30 cellular contexts compared by ENCODE assay signal in the genomic region with DNA sequence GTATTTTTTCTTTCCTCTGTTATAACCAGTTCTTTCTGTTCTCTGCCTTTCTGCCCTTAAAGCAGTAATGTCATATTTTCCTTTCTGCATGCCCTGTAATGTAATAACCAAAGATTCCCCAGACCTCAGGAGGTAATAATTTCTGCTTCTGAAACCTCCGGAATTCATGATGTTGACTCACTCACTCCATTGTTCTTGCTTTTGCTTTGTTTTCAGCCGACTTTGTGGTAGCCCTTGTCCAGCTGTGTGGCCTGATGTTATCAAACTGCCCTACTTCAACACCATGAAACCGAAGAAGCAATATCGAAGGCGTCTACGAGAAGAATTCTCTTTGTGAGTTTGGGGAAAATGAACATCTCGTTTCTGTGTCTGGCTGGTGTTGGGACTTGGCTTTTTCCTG. TPM values are rescaled to one million over a fixed set of nuclear protein-coding genes. Genes with fewer than 3 reads are reported as not detected.
DNase-seq lines count a peak whose midpoint lies in the region; ATAC-seq, FAIRE-seq and TF ChIP-seq lines count a peak whose summit lies in the region.
"Had no signal": no experiment of that assay in that cellular context is flagged by ENCODE, and none has a peak within 500 bp of the region (broad histone marks: within the 10 kb centered on the region; RNA-seq: fewer than 3 reads in every experiment).

No MANE protein-coding gene starts in this region.

- in situ Hi-C loops in GM23248 (cut with MboI) = no loop called here

- CTCF ChIA-PET in endothelial cell of umbilical vein (lab: Charles Lee) = interaction anchor here (0.9 to 1.2 kb wide), 3 partner anchors 59 to 106 kb away, joined by 3 to 4 read pairs (median 4); no protein-coding TSS in a partner anchor

- H3K4me3 ChIP-seq in GM23248 = no peak overlapping the region
- no peak overlapping the region for H3K4me3 ChIP-seq in endothelial cell of umbilical vein (replicated peaks in 1 of 3; ENCODE audit: insufficient read depth in 1 of 3, low read depth in 1 of 3, low read length in 3 of 3)
- no peak overlapping the region for H3K4me3 ChIP-seq in neural progenitor cell
- H3K4me3 ChIP-seq: skin epidermis had no signal

- FAIRE-seq in endothelial cell of umbilical vein (lab: Jason Lieb, UNC) = peak; percentile 96
- FAIRE-seq: colon, GM19239, HepG2 had no signal

- H3K9ac ChIP-seq in GM23248 (no peak overlapping the region), endothelial cell of umbilical vein (replicated peaks; ENCODE audit: extremely low read depth, insufficient read depth, low read length) (peak overlapping the region; percentile 86), neural progenitor cell (no peak overlapping the region)

- POLR2A ChIA-PET in endothelial cell of umbilical vein (lab: Charles Lee) = no interaction called here

- intact Hi-C loops in endothelial cell of umbilical vein (cut with micrococcal nuclease) = no loop called here

- no peak for TF ChIP-seq POLR2A in endothelial cell of umbilical vein (IDR thresholded peaks at IDR 0.05; ENCODE audit: low read depth, low read length)

- H3K27ac ChIP-seq in GM23248 (no peak overlapping the region), endothelial cell of umbilical vein (ENCODE audit: insufficient read depth, low read depth, low read length) (peak overlapping the region; percentile 94), neural progenitor cell (no peak overlapping the region)
- H3K27ac ChIP-seq: HL-60, skin epidermis had no signal

- peak; percentile 28 for DNase-seq in GM23248
- peak; percentile 61 for DNase-seq in SW480 (ENCODE audit: low spot score)
- peak; percentile 96 for DNase-seq in endothelial cell of umbilical vein (ENCODE audit: low read depth, low spot score)
- DNase-seq in neural progenitor cell (ENCODE audit: low spot score) = no peak
- no peak for DNase-seq in SW 1271 (lab: John Stamatoyannopoulos, UW)
- DNase-seq in effector memory CD8-positive, alpha-beta T cell = no peak
- DNase-seq in DMS79 (lab: John Stamatoyannopoulos, UW) = no peak
- DNase-seq: activated CD4-positive, alpha-beta T cell treated with anti-CD3 and anti-CD28 coated beads for 36 hours; activated CD8-positive, alpha-beta T cell treated with anti-CD3 and anti-CD28 coated beads, Interleukin-2, amount 10 ng/mL, durations not matched to agents 7 days and 5 days; activated effector memory CD4-positive, alpha-beta T cell treated with Interleukin-2 at 50 U/mL for 16 hours; activated naive CD8-positive, alpha-beta T cell treated with anti-CD3 and anti-CD28 coated beads, Interleukin-2, amount 10 ng/mL, durations not matched to agents 7 days and 5 days; C1 segment of cervical spinal cord; COR-L47; DMS53; GDM1; HCEC 1CT; Kasumi-1; left ventricle myocardium superior; midbrain; naive thymus-derived CD4-positive, alpha-beta T cell; occipital lobe; OCI-M1; trophoblast cell had no signal

- H3K27me3 ChIP-seq in GM23248 (replicated peaks; ENCODE audit: insufficient read depth) (no peaks in the 10 kb centered on the region), endothelial cell of umbilical vein (ENCODE audit: control insufficient read depth in 2 of 2, insufficient read depth in 2 of 2, low read length in 2 of 2) (no peaks in the 10 kb centered on the region), neural progenitor cell (no peaks in the 10 kb centered on the region)

- dilution Hi-C loops in endothelial cell of umbilical vein (cut with MboI; ENCODE audit: extremely low pct_ligation_motif_present, low sequenced_read_pairs) = no loop called here

- H3K36me3 ChIP-seq in GM23248 (ENCODE audit: low read depth) = peaks cover 74% of the 10 kb centered on the region
- peaks cover 9 to 17% of the 10 kb centered on the region in 2 experiments for H3K36me3 ChIP-seq in endothelial cell of umbilical vein (ENCODE audit: control insufficient read depth in 2 of 2, extremely low read depth in 1 of 2, insufficient read depth in 2 of 2, low read length in 2 of 2)
- H3K36me3 ChIP-seq in neural progenitor cell = peaks cover 16% of the 10 kb centered on the region

- no peaks in the 10 kb centered on the region for H3K9me2 ChIP-seq in GM23248 (ENCODE audit: insufficient read depth)

- peaks cover 13% of the 10 kb centered on the region; the same call in 1 of the 2 replicates for H3F3A ChIP-seq in GM23248 (ENCODE audit: insufficient read depth)
- no peaks in the 10 kb centered on the region for H3F3A ChIP-seq in neural progenitor cell (ENCODE audit: low read depth)

- 85 to 86% methylated on average over 7 of the region's 7 CpGs for WGBS in GM23248 (ENCODE audit: low coverage in 1 of 2, low lambda C conversion rate in 2 of 2, missing lambda C conversion rate in 2 of 2), 2 experiments

- no peaks in the 10 kb centered on the region for H3K9me1 ChIP-seq in endothelial cell of umbilical vein (replicated peaks; ENCODE audit: control insufficient read depth, extremely low read depth, insufficient read depth, low read length)

- H4K20me1 ChIP-seq in GM23248 (ENCODE audit: insufficient read depth) (no peaks in the 10 kb centered on the region), endothelial cell of umbilical vein (replicated peaks; ENCODE audit: control insufficient read depth, extremely low read depth, insufficient read depth, low read length) (no peaks in the 10 kb centered on the region), neural progenitor cell (ENCODE audit: low read depth) (no peaks in the 10 kb centered on the region)

- TF ChIP-seq CTCF in endothelial cell of umbilical vein (IDR thresholded peaks at IDR 0.05; ENCODE audit: extremely low read depth in 1 of 2, insufficient read depth in 1 of 2, low read depth in 1 of 2, low read length in 2 of 2) (no peak), neural progenitor cell (IDR thresholded peaks at IDR 0.05) (no peak)

- peaks cover 16% of the 10 kb centered on the region for H3K36me3 Mint-ChIP-seq in neural progenitor cell
- peaks cover 97% of the 10 kb centered on the region for H3K36me3 Mint-ChIP-seq in effector memory CD8-positive, alpha-beta T cell (ENCODE audit: insufficient read depth)

- no peaks in the 10 kb centered on the region for H3K9me3 ChIP-seq in GM23248 (ENCODE audit: low read depth)
- H3K9me3 ChIP-seq in endothelial cell of umbilical vein (replicated peaks; ENCODE audit: control insufficient read depth, insufficient read depth, low read length) = no peaks in the 10 kb centered on the region
- no peaks in the 10 kb centered on the region for H3K9me3 ChIP-seq in neural progenitor cell (ENCODE audit: low read depth)

- H3K4me1 Mint-ChIP-seq in neural progenitor cell = no peaks in the 10 kb centered on the region
- H3K4me1 Mint-ChIP-seq in effector memory CD8-positive, alpha-beta T cell (ENCODE audit: low read depth in 2 of 2) = no peaks in the 10 kb centered on the region
- H3K4me1 Mint-ChIP-seq: activated naive CD8-positive, alpha-beta T cell treated with anti-CD3 and anti-CD28 coated beads, Interleukin-2, amount 10 ng/mL, durations not matched to agents 7 days and 5 days had no signal

- H2AFZ ChIP-seq in GM23248 (no peak overlapping the region), endothelial cell of umbilical vein (ENCODE audit: low read depth, low read length) (no peak overlapping the region), neural progenitor cell (replicated peaks) (no peak overlapping the region)

- no TSS peak for BruUV-seq in endothelial cell of umbilical vein (replicated peaks; lab: Mats Ljungman, UMichigan)

- H3K4me1 ChIP-seq in GM23248 (ENCODE audit: insufficient read depth) = no peaks in the 10 kb centered on the region
- peaks cover 14% of the 10 kb centered on the region for H3K4me1 ChIP-seq in endothelial cell of umbilical vein (ENCODE audit: control insufficient read depth, extremely low read depth, insufficient read depth, low read length)
- H3K4me1 ChIP-seq in neural progenitor cell = no peaks in the 10 kb centered on the region

- no peak overlapping the region for H3K4me3 Mint-ChIP-seq in neural progenitor cell
- H3K4me3 Mint-ChIP-seq in effector memory CD8-positive, alpha-beta T cell = no peak overlapping the region
- H3K4me3 Mint-ChIP-seq: activated CD4-positive, alpha-beta T cell treated with anti-CD3 and anti-CD28 coated beads for 36 hours; activated CD8-positive, alpha-beta T cell treated with anti-CD3 and anti-CD28 coated beads, Interleukin-2, amount 10 ng/mL, durations not matched to agents 7 days and 5 days; activated naive CD8-positive, alpha-beta T cell treated with anti-CD3 and anti-CD28 coated beads, Interleukin-2, amount 10 ng/mL, durations not matched to agents 7 days and 5 days; brain; naive thymus-derived CD4-positive, alpha-beta T cell had no signal

- H3K27ac Mint-ChIP-seq in neural progenitor cell = peak overlapping the region; percentile 31
- H3K27ac Mint-ChIP-seq in effector memory CD8-positive, alpha-beta T cell = no peak overlapping the region
- H3K27ac Mint-ChIP-seq: activated CD4-positive, alpha-beta T cell treated with anti-CD3 and anti-CD28 coated beads for 36 hours; activated CD8-positive, alpha-beta T cell treated with anti-CD3 and anti-CD28 coated beads, Interleukin-2, amount 10 ng/mL, durations not matched to agents 7 days and 5 days; activated naive CD8-positive, alpha-beta T cell treated with anti-CD3 and anti-CD28 coated beads, Interleukin-2, amount 10 ng/mL, durations not matched to agents 7 days and 5 days; brain; naive thymus-derived CD4-positive, alpha-beta T cell had no signal

- peaks cover 10% of the 10 kb centered on the region; the same call in 1 of the 2 replicates for H3K79me2 ChIP-seq in GM23248 (ENCODE audit: insufficient read depth)
- H3K79me2 ChIP-seq in endothelial cell of umbilical vein (ENCODE audit: control insufficient read depth, insufficient read depth, low read length) = no peaks in the 10 kb centered on the region
- H3K79me2 ChIP-seq in neural progenitor cell (ENCODE audit: low read depth) = no peaks in the 10 kb centered on the region

- H3K4me2 ChIP-seq in GM23248 (ENCODE audit: unreplicated experiment) = no peak overlapping the region
- H3K4me2 ChIP-seq in endothelial cell of umbilical vein (ENCODE audit: insufficient read depth, low read length) = peak overlapping the region; percentile 77
- H3K4me2 ChIP-seq in neural progenitor cell = no peak overlapping the region

- H3K27me3 Mint-ChIP-seq in neural progenitor cell (ENCODE audit: insufficient read depth, low read depth) = no peaks in the 10 kb centered on the region
- H3K27me3 Mint-ChIP-seq in effector memory CD8-positive, alpha-beta T cell = no peaks in the 10 kb centered on the region
- H3K27me3 Mint-ChIP-seq: activated CD4-positive, alpha-beta T cell treated with anti-CD3 and anti-CD28 coated beads for 36 hours; activated naive CD8-positive, alpha-beta T cell treated with anti-CD3 and anti-CD28 coated beads, Interleukin-2, amount 10 ng/mL, durations not matched to agents 7 days and 5 days; brain; naive thymus-derived CD4-positive, alpha-beta T cell had no signal

- no peak for ATAC-seq in effector memory CD8-positive, alpha-beta T cell (replicated peaks)
- no peak for ATAC-seq in HG03565 (IDR thresholded peaks at IDR 0.05; ENCODE audit: unreplicated experiment)
- ATAC-seq: activated CD4-positive, alpha-beta T cell treated with anti-CD3 and anti-CD28 coated beads for 36 hours; activated CD8-positive, alpha-beta T cell treated with anti-CD3 and anti-CD28 coated beads, Interleukin-2, amount 10 ng/mL, durations not matched to agents 7 days and 5 days; HepG2; left ventricle myocardium superior; naive thymus-derived CD4-positive, alpha-beta T cell had no signal

- H3K9me3 Mint-ChIP-seq in neural progenitor cell = no peaks in the 10 kb centered on the region
- H3K9me3 Mint-ChIP-seq in effector memory CD8-positive, alpha-beta T cell = no peaks in the 10 kb centered on the region
- H3K9me3 Mint-ChIP-seq: activated naive CD8-positive, alpha-beta T cell treated with anti-CD3 and anti-CD28 coated beads, Interleukin-2, amount 10 ng/mL, durations not matched to agents 7 days and 5 days; brain; naive thymus-derived CD4-positive, alpha-beta T cell had no signal

RNA-seq across cellular contexts. Expression of gene CDK12, which starts 55.9 kb away (rescaled TPM):
- total RNA-seq in GM23248 (2014; rRNA removed; shearing (Covaris generic)) = 21.0 and 21.1 TPM in 2 replicates
- 8.2 and 8.9 TPM in 2 replicates for polyA plus RNA-seq in GM23248 (2016; fragmentation: Nextera tagmentation; extraction: Ambion mirVana)
- 53.9 and 55.4 TPM in 2 replicates for total RNA-seq in endothelial cell of umbilical vein
- polyA plus RNA-seq in endothelial cell of umbilical vein = 14.2 and 14.6 TPM in 2 replicates
- polyA plus RNA-seq in endothelial cell of umbilical vein (2011; cell fraction: cytosol; rRNA removed) = 12.6 and 13.0 TPM in 2 replicates
- polyA plus RNA-seq in endothelial cell of umbilical vein (2011; cell fraction: nucleus; rRNA removed) = 54.8 and 58.3 TPM in 2 replicates
- 25.7 and 34.9 TPM in 2 replicates for polyA plus RNA-seq in endothelial cell of umbilical vein (2012)
- 60.0 and 76.1 TPM in 2 replicates for polyA minus RNA-seq in endothelial cell of umbilical vein
- polyA minus RNA-seq in endothelial cell of umbilical vein (2011; cell fraction: cytosol; rRNA and poly(A)+ RNA removed) = 47.3 TPM
- 75.0 and 103 TPM in 2 replicates for polyA minus RNA-seq in endothelial cell of umbilical vein (2011; cell fraction: nucleus; rRNA and poly(A)+ RNA removed)
- 44.1 and 45.0 TPM in 2 replicates for total RNA-seq in neural progenitor cell (ENCODE audit: low replicate concordance)

Comparison
In these comparisons a context has a peak if more than half of its experiments do, and no peak if none do; other contexts are left out.
1. DNase-seq: peak in GM23248 (single experiment), SW480 (single experiment) and endothelial cell of umbilical vein (single experiment); none in neural progenitor cell (single experiment), SW 1271 (0 of 2), effector memory CD8-positive, alpha-beta T cell (0 of 3) and DMS79 (single experiment).